29 cellular contexts compared by ENCODE assay signal in genomic region chr2:27909901-27910300, GRCh38.
"Had no signal": no experiment of that assay in that cellular context is flagged by ENCODE, and none has a peak within 500 bp of the region (broad histone marks: within the 10 kb centered on the region; RNA-seq: fewer than 3 reads in every experiment).

No MANE protein-coding gene starts in this region.

- FAIRE-seq: colon had no signal

- H3K9me3 ChIP-seq: body of pancreas, esophagus muscularis mucosa had no signal

- H3K36me3 ChIP-seq: esophagus muscularis mucosa, WERI-Rb-1 had no signal

- ATAC-seq: activated CD4-positive, CD25-positive, alpha-beta regulatory T cell treated with anti-CD3 and anti-CD28 coated beads, Interleukin-2, amount 50 U/mL, for 24 hours; activated CD8-positive, alpha-beta T cell treated with anti-CD3 and anti-CD28 coated beads for 36 hours; activated T-cell treated with anti-CD3 and anti-CD28 coated beads, Interleukin-2, amount 50 U/mL, for 4 hours; activated T-helper 17 cell treated with anti-CD3 and anti-CD28 coated beads, Interleukin-2, amount 50 U/mL, for 72 hours; body of pancreas; effector memory CD8-positive, alpha-beta T cell; foreskin keratinocyte; T-helper 17 cell had no signal

- H3K4me3 ChIP-seq: body of pancreas, esophagus muscularis mucosa had no signal

- H3K4me1 ChIP-seq: body of pancreas had no signal

- DNase-seq: activated B cell treated with CpG ODN at 0.5 μM for 24 hours; activated CD4-positive, alpha-beta T cell treated with anti-CD3 and anti-CD28 coated beads for 48 hours; activated CD4-positive, alpha-beta T cell treated with anti-CD3 and anti-CD28 coated beads, Interleukin-2, amount 50 U/mL, for 1 hour; activated CD4-positive, alpha-beta T cell treated with anti-CD3 and anti-CD28 coated beads, Interleukin-2, amount 50 U/mL, for 48 hours; activated CD8-positive, alpha-beta memory T cell treated with anti-CD3 and anti-CD28 coated beads for 24 hours; activated CD8-positive, alpha-beta T cell treated with anti-CD3 and anti-CD28 coated beads for 36 hours; activated effector memory CD4-positive, alpha-beta T cell treated with anti-CD3 and anti-CD28 coated beads, Interleukin-2, amount 50 U/mL, for 16 hours; activated naive CD4-positive, alpha-beta T cell treated with anti-CD3 and anti-CD28 coated beads, Interleukin-2, amount 10 ng/mL, durations not matched to agents 7 days and 5 days; activated T-cell treated with anti-CD3 and anti-CD28 coated beads, Interleukin-2, amount 50 U/mL, for 4 hours; amygdala; aorta; body of pancreas; caudate nucleus; cortex of kidney; dermis blood vessel endothelial cell; effector CD4-positive, alpha-beta T cell; effector memory CD8-positive, alpha-beta T cell; foreskin keratinocyte; head of caudate nucleus; hippocampal formation; T-helper 1 cell; T-helper 17 cell; T1000; WERI-Rb-1 had no signal

- H3K27me3 ChIP-seq: body of pancreas, esophagus muscularis mucosa, foreskin keratinocyte had no signal

- H3K27ac ChIP-seq: body of pancreas, epithelial cell of prostate, esophagus muscularis mucosa, foreskin keratinocyte, WERI-Rb-1 had no signal
